Comparison of ENCODE assay signal across 15 cellular contexts in the genomic region with DNA sequence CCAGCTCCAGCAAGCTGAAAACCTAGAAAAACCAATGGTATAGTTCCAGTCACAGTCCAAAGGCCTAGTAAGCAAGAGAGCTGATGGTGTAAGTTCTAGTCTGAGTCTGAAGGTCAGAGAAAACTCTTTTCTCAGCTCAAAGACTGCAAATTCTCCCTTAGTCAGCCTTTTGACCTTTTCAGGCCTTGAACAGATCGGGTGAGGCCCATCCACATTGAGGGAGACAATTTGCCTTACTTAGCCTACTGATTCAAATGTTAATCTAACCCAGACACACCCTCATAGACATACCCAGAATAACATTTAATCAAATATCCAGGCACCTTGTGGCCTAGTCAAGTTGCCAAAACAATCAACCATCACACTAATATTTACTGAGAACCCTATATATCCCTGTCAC.
DNase-seq lines count a peak whose midpoint lies in the region; ATAC-seq, FAIRE-seq and TF ChIP-seq lines count a peak whose summit lies in the region.
"Had no signal": no experiment of that assay in that cellular context is flagged by ENCODE, and none has a peak within 500 bp of the region (broad histone marks: within the 10 kb centered on the region; RNA-seq: fewer than 3 reads in every experiment).

No MANE protein-coding gene starts in this region.

- H3K4me1 ChIP-seq in small intestine (ENCODE audit: control insufficient read depth in 2 of 2, insufficient read depth in 1 of 2, low read depth in 1 of 2, low read length in 1 of 2) (no peaks in the 10 kb centered on the region), stomach (no peaks in the 10 kb centered on the region)
- H3K4me1 ChIP-seq in CD8-positive, alpha-beta memory T cell (ENCODE audit: insufficient read depth, low read length) = no peaks in the 10 kb centered on the region
- H3K4me1 ChIP-seq: A549, BLaER1 had no signal

- peak overlapping the region; percentile 82 for H3K27ac Mint-ChIP-seq in WTC11
- H3K27ac Mint-ChIP-seq in CD8-positive, alpha-beta memory T cell = no peak overlapping the region

- FAIRE-seq in small intestine (lab: Jason Lieb, UNC) = no peak
- FAIRE-seq: A549, GM18507, K562 had no signal

- WGBS in small intestine, 3 donors = 31 to 51% (median 40%) methylated on average over 1 of the region's 1 CpG
- WGBS in stomach, 5 donors = 39 to 67% (median 54%) methylated on average over 1 of the region's 1 CpG

- POLR2A ChIA-PET in WTC11 (lab: Charles Lee) = no interaction called here
- POLR2A ChIA-PET in CD8-positive, alpha-beta memory T cell (lab: Charles Lee) = no interaction called here

- H3K36me3 ChIP-seq in small intestine (ENCODE audit: control insufficient read depth in 2 of 2, insufficient read depth in 2 of 2, low read length in 2 of 2) (no peaks in the 10 kb centered on the region), stomach (no peaks in the 10 kb centered on the region)
- no peaks in the 10 kb centered on the region for H3K36me3 ChIP-seq in CD8-positive, alpha-beta memory T cell (ENCODE audit: insufficient read depth, low read length)
- H3K36me3 ChIP-seq: BLaER1 had no signal

- H3K4me3 ChIP-seq in LNCaP clone FGC (ENCODE audit: low read depth, low read length) = no peak overlapping the region
- no peak overlapping the region for H3K4me3 ChIP-seq in small intestine (ENCODE audit: low read depth in 1 of 2, low read length in 2 of 2)
- H3K4me3 ChIP-seq in stomach = no peak overlapping the region
- H3K4me3 ChIP-seq in CD8-positive, alpha-beta memory T cell (ENCODE audit: low read length) = no peak overlapping the region
- H3K4me3 ChIP-seq: A549, BLaER1, K562 had no signal

- H3K36me3 Mint-ChIP-seq in WTC11 = no peaks in the 10 kb centered on the region
- no peaks in the 10 kb centered on the region for H3K36me3 Mint-ChIP-seq in CD8-positive, alpha-beta memory T cell

- no peak for TF ChIP-seq EP300 in stomach (IDR thresholded peaks at IDR 0.05)

- intact Hi-C loops in stomach (cut with DNase I; ENCODE audit: low total_unique reads) = no loop called here

- DNase-seq in LNCaP clone FGC (ENCODE audit: low read depth) (peak; percentile 57), WTC11 (ENCODE audit: low spot score) (no peak), left lobe of liver (ENCODE audit: low spot score) (no peak), small intestine (peak; percentile 32), stomach (no peak), NCI-H187 (lab: John Stamatoyannopoulos, UW) (no peak)
- DNase-seq in CD8-positive, alpha-beta memory T cell = no peak
- DNase-seq: DMS53, Karpas-422 had no signal

- peak; percentile 70 for ATAC-seq in WTC11
- peak; percentile 95 for ATAC-seq in left lobe of liver
- ATAC-seq in GM19463 (IDR thresholded peaks at IDR 0.05; ENCODE audit: unreplicated experiment) = no peak
- ATAC-seq: A549, HCT116, K562 had no signal

- H3K4me3 Mint-ChIP-seq in WTC11 = no peak overlapping the region
- H3K4me3 Mint-ChIP-seq in CD8-positive, alpha-beta memory T cell = no peak overlapping the region

- TF ChIP-seq POLR2A in stomach (IDR thresholded peaks at IDR 0.05) = no peak

- H3K9me3 Mint-ChIP-seq in WTC11 = no peaks in the 10 kb centered on the region
- peaks cover 0 to 8% (median 2%) of the 10 kb centered on the region in 5 donors for H3K9me3 Mint-ChIP-seq in CD8-positive, alpha-beta memory T cell

- H3K4me1 Mint-ChIP-seq in WTC11 = peaks cover 9% of the 10 kb centered on the region
- H3K4me1 Mint-ChIP-seq in CD8-positive, alpha-beta memory T cell = no peaks in the 10 kb centered on the region

- H3K27me3 Mint-ChIP-seq in WTC11 (ENCODE audit: low read depth) = no peaks in the 10 kb centered on the region
- H3K27me3 Mint-ChIP-seq in CD8-positive, alpha-beta memory T cell = no peaks in the 10 kb centered on the region

- CTCF ChIA-PET in WTC11 (lab: Charles Lee) = no interaction called here
- CTCF ChIA-PET in CD8-positive, alpha-beta memory T cell (lab: Charles Lee) = no interaction called here

- no peak overlapping the region for H3K27ac ChIP-seq in small intestine (ENCODE audit: low read depth in 1 of 2, low read length in 1 of 2)
- no peak overlapping the region for H3K27ac ChIP-seq in stomach
- H3K27ac ChIP-seq in CD8-positive, alpha-beta memory T cell (ENCODE audit: low read depth, low read length) = no peak overlapping the region
- H3K27ac ChIP-seq: A549, BLaER1 had no signal

- TF ChIP-seq CTCF in LNCaP clone FGC (IDR thresholded peaks at IDR 0.05; ENCODE audit: control insufficient read depth, extremely low read depth, insufficient read depth) (no peak), WTC11 (IDR thresholded peaks at IDR 0.05) (no peak), stomach (IDR thresholded peaks at IDR 0.05) (no peak)

- no peaks in the 10 kb centered on the region for H3K9me3 ChIP-seq in small intestine (ENCODE audit: control insufficient read depth, low read depth)
- no peaks in the 10 kb centered on the region for H3K9me3 ChIP-seq in stomach
- H3K9me3 ChIP-seq in CD8-positive, alpha-beta memory T cell (ENCODE audit: low read length) = no peaks in the 10 kb centered on the region
- H3K9me3 ChIP-seq: A549, BLaER1 had no signal

- no peaks in the 10 kb centered on the region for H3K27me3 ChIP-seq in small intestine (ENCODE audit: control insufficient read depth in 2 of 2, insufficient read depth in 2 of 2, low read length in 2 of 2)
- H3K27me3 ChIP-seq in stomach = no peaks in the 10 kb centered on the region
- no peaks in the 10 kb centered on the region for H3K27me3 ChIP-seq in CD8-positive, alpha-beta memory T cell (ENCODE audit: insufficient read depth, low read length, poor library complexity, severe bottlenecking)
- H3K27me3 ChIP-seq: BLaER1 had no signal

TF ChIP-seq in WTC11, 78 proteins besides CTCF, POLR2A, EP300 and RAD21 (continues in another document):
- TF ChIP-seq ZNF263 (CRISPR knock-in tag; IDR thresholded peaks at IDR 0.05; ENCODE audit: low read depth) (no peak), GABPB1 (CRISPR knock-in tag; IDR thresholded peaks at IDR 0.05) (no peak), HMGA2 (CRISPR knock-in tag; IDR thresholded peaks at IDR 0.05) (no peak), GTF2I (CRISPR knock-in tag; conservative IDR thresholded peaks at IDR 0.05) (no peak), ZMAT4 (CRISPR knock-in tag; IDR thresholded peaks at IDR 0.05) (no peak), USF2 (CRISPR knock-in tag; IDR thresholded peaks at IDR 0.05) (no peak), OVOL2 (CRISPR knock-in tag; IDR thresholded peaks at IDR 0.05; ENCODE audit: borderline replicate concordance) (no peak), ESRRA (CRISPR knock-in tag; IDR thresholded peaks at IDR 0.05; ENCODE audit: borderline replicate concordance) (no peak)
- TF ChIP-seq, protein P1, sequence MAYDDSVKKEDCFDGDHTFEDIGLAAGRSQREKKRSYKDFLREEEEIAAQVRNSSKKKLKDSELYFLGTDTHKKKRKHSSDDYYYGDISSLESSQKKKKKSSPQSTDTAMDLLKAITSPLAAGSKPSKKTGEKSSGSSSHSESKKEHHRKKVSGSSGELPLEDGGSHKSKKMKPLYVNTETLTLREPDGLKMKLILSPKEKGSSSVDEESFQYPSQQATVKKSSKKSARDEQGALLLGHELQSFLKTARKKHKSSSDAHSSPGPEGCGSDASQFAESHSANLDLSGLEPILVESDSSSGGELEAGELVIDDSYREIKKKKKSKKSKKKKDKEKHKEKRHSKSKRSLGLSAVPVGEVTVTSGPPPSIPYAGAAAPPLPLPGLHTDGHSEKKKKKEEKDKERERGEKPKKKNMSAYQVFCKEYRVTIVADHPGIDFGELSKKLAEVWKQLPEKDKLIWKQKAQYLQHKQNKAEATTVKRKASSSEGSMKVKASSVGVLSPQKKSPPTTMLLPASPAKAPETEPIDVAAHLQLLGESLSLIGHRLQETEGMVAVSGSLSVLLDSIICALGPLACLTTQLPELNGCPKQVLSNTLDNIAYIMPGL (CRISPR knock-in tag; IDR thresholded peaks at IDR 0.05) = no peak
- TF ChIP-seq, protein P2, sequence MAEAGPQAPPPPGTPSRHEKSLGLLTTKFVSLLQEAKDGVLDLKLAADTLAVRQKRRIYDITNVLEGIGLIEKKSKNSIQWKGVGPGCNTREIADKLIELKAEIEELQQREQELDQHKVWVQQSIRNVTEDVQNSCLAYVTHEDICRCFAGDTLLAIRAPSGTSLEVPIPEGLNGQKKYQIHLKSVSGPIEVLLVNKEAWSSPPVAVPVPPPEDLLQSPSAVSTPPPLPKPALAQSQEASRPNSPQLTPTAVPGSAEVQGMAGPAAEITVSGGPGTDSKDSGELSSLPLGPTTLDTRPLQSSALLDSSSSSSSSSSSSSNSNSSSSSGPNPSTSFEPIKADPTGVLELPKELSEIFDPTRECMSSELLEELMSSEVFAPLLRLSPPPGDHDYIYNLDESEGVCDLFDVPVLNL (CRISPR knock-in tag; IDR thresholded peaks at IDR 0.05; ENCODE audit: borderline replicate concordance, low read depth) = no peak

Comparison
In these comparisons a context has a peak if more than half of its experiments do, and no peak if none do; other contexts are left out.
1. DNase-seq: peak in LNCaP clone FGC (single experiment) and small intestine (single experiment); none in WTC11 (single experiment), left lobe of liver (single experiment), stomach (single experiment), NCI-H187 (0 of 2) and CD8-positive, alpha-beta memory T cell (0 of 5).